ENCODE assay signal across 15 cellular contexts in genomic region chr11:19281041-19281440, GRCh38. TPM values are rescaled to one million over a fixed set of nuclear protein-coding genes. Genes with fewer than 3 reads are reported as not detected.
DNase-seq lines count a peak whose midpoint lies in the region; ATAC-seq and TF ChIP-seq lines count a peak whose summit lies in the region.
"Had no signal": no experiment of that assay in that cellular context is flagged by ENCODE, and none has a peak within 500 bp of the region (broad histone marks: within the 10 kb centered on the region; RNA-seq: fewer than 3 reads in every experiment).

No MANE protein-coding gene starts in this region.

- peak; percentile 51 for DNase-seq in activated CD8-positive, alpha-beta memory T cell treated with anti-CD3 and anti-CD28 coated beads, Interleukin-2, amount 10 ng/mL, durations not matched to agents 7 days and 5 days
- DNase-seq in activated CD8-positive, alpha-beta memory T cell treated with anti-CD3 and anti-CD28 coated beads for 24 hours = no peak
- DNase-seq in hepatic stellate cell (ENCODE audit: low spot score) = no peak
- DNase-seq in T-helper 2 cell treated with Interferon-gamma antibody and Interleukin-4, amounts not matched to agents 5 μg/mL and 100 μg/mL, for 36 hours (ENCODE audit: low spot score) = no peak
- no peak for DNase-seq in CD1c-positive myeloid dendritic cell (ENCODE audit: extremely low spot score)
- DNase-seq in stimulated activated CD4-positive, alpha-beta T cell treated with anti-CD3 and anti-CD28 coated beads, Interleukin-2, amount 100 ng/mL, for 24 hours = no peak
- DNase-seq: activated CD4-positive, CD25-positive, alpha-beta regulatory T cell; activated naive CD4-positive, alpha-beta T cell; GF-D8 had no signal

- no peaks in the 10 kb centered on the region for H3K9me3 Mint-ChIP-seq in activated CD8-positive, alpha-beta memory T cell treated with anti-CD3 and anti-CD28 coated beads, Interleukin-2, amount 10 ng/mL, durations not matched to agents 7 days and 5 days (ENCODE audit: low read depth)
- no peaks in the 10 kb centered on the region for H3K9me3 Mint-ChIP-seq in T-helper 2 cell treated with Interferon-gamma antibody and Interleukin-4, amounts not matched to agents 5 μg/mL and 100 μg/mL, for 36 hours
- H3K9me3 Mint-ChIP-seq: dendritic cell treated with granulocyte-macrophage colony-stimulating factor and Interleukin-4, amounts not matched to agents 40 ng/mL and 50 ng/mL, for 4 days had no signal

- H3K27me3 Mint-ChIP-seq in activated CD8-positive, alpha-beta memory T cell treated with anti-CD3 and anti-CD28 coated beads, Interleukin-2, amount 10 ng/mL, durations not matched to agents 7 days and 5 days = peaks cover 10% of the 10 kb centered on the region
- H3K27me3 Mint-ChIP-seq in T-helper 2 cell treated with Interferon-gamma antibody and Interleukin-4, amounts not matched to agents 5 μg/mL and 100 μg/mL, for 36 hours (ENCODE audit: low read depth) = peaks cover 3% of the 10 kb centered on the region
- H3K27me3 Mint-ChIP-seq: dendritic cell treated with granulocyte-macrophage colony-stimulating factor and Interleukin-4, amounts not matched to agents 40 ng/mL and 50 ng/mL, for 4 days had no signal

- no peak for ATAC-seq in activated CD8-positive, alpha-beta memory T cell treated with anti-CD3 and anti-CD28 coated beads, Interleukin-2, amount 10 ng/mL, durations not matched to agents 7 days and 5 days
- ATAC-seq in HG03280 (IDR thresholded peaks at IDR 0.05; ENCODE audit: unreplicated experiment) = peak; percentile 45
- ATAC-seq: Right ventricle myocardium inferior had no signal

- peak overlapping the region; percentile 34 for H3K27ac Mint-ChIP-seq in activated CD8-positive, alpha-beta memory T cell treated with anti-CD3 and anti-CD28 coated beads, Interleukin-2, amount 10 ng/mL, durations not matched to agents 7 days and 5 days
- no peak overlapping the region for H3K27ac Mint-ChIP-seq in T-helper 2 cell treated with Interferon-gamma antibody and Interleukin-4, amounts not matched to agents 5 μg/mL and 100 μg/mL, for 36 hours
- H3K27ac Mint-ChIP-seq: dendritic cell treated with granulocyte-macrophage colony-stimulating factor and Interleukin-4, amounts not matched to agents 40 ng/mL and 50 ng/mL, for 4 days had no signal

- H3K36me3 Mint-ChIP-seq in activated CD8-positive, alpha-beta memory T cell treated with anti-CD3 and anti-CD28 coated beads, Interleukin-2, amount 10 ng/mL, durations not matched to agents 7 days and 5 days = no peaks in the 10 kb centered on the region
- no peaks in the 10 kb centered on the region for H3K36me3 Mint-ChIP-seq in T-helper 2 cell treated with Interferon-gamma antibody and Interleukin-4, amounts not matched to agents 5 μg/mL and 100 μg/mL, for 36 hours (ENCODE audit: low read depth)

- H3K4me3 Mint-ChIP-seq in activated CD8-positive, alpha-beta memory T cell treated with anti-CD3 and anti-CD28 coated beads, Interleukin-2, amount 10 ng/mL, durations not matched to agents 7 days and 5 days = peak overlapping the region; percentile 35
- H3K4me3 Mint-ChIP-seq in T-helper 2 cell treated with Interferon-gamma antibody and Interleukin-4, amounts not matched to agents 5 μg/mL and 100 μg/mL, for 36 hours = no peak overlapping the region
- H3K4me3 Mint-ChIP-seq: dendritic cell treated with granulocyte-macrophage colony-stimulating factor and Interleukin-4, amounts not matched to agents 40 ng/mL and 50 ng/mL, for 4 days had no signal

- 0 out of 2 replicates have a peak overlapping the region, but pooled peaks have one; percentile 11 for H3K4me3 ChIP-seq in WI38 (ENCODE audit: low read depth, low read length)
- H3K4me3 ChIP-seq: lung, tibial nerve had no signal

- TF ChIP-seq CTCF in WI38 (IDR thresholded peaks at IDR 0.05; ENCODE audit: low read depth, low read length) = no peak

- CTCF ChIA-PET in activated CD8-positive, alpha-beta memory T cell treated with anti-CD3 and anti-CD28 coated beads, Interleukin-2, amount 10 ng/mL, durations not matched to agents 7 days and 5 days (lab: Charles Lee) = no interaction called here

- peaks cover 17% of the 10 kb centered on the region for H3K4me1 Mint-ChIP-seq in activated CD8-positive, alpha-beta memory T cell treated with anti-CD3 and anti-CD28 coated beads, Interleukin-2, amount 10 ng/mL, durations not matched to agents 7 days and 5 days
- peaks cover 9% of the 10 kb centered on the region for H3K4me1 Mint-ChIP-seq in T-helper 2 cell treated with Interferon-gamma antibody and Interleukin-4, amounts not matched to agents 5 μg/mL and 100 μg/mL, for 36 hours (ENCODE audit: low read depth)

RNA-seq across cellular contexts. Expression of gene E2F8, which starts 40.3 kb away (rescaled TPM):
- total RNA-seq in activated CD8-positive, alpha-beta memory T cell treated with anti-CD3 and anti-CD28 coated beads, Interleukin-2, amount 10 ng/mL, durations not matched to agents 7 days and 5 days = 10 to 100 TPM; 32.9 to 46.9 TPM
- total RNA-seq: tibial nerve had no signal
